25 cellular contexts compared by ENCODE assay signal in genomic region chr5:134957920-134958608, GRCh38. TPM values are rescaled to one million over a fixed set of nuclear protein-coding genes. Genes with fewer than 3 reads are reported as not detected.
A peak's percentile ranks its signal among the peaks of the same experiment; 100 is the strongest.
DNase-seq lines count a peak whose midpoint lies in the region; ATAC-seq and TF ChIP-seq lines count a peak whose summit lies in the region.
"Had no signal": no experiment of that assay in that cellular context is flagged by ENCODE, and none has a peak within 500 bp of the region (broad histone marks: within the 10 kb centered on the region; RNA-seq: fewer than 3 reads in every experiment).

No MANE protein-coding gene starts in this region.

- H3K27me3 Mint-ChIP-seq in activated CD8-positive, alpha-beta T cell treated with anti-CD3 and anti-CD28 coated beads for 36 hours = no peaks in the 10 kb centered on the region
- no peaks in the 10 kb centered on the region for H3K27me3 Mint-ChIP-seq in activated CD8-positive, alpha-beta T cell treated with anti-CD3 and anti-CD28 coated beads, Interleukin-2, amount 10 ng/mL, durations not matched to agents 7 days and 5 days (ENCODE audit: low read depth)
- H3K27me3 Mint-ChIP-seq: activated CD4-positive, alpha-beta T cell treated with anti-CD3 and anti-CD28 coated beads, Interleukin-2, amount 10 ng/mL, durations not matched to agents 7 days and 5 days; activated naive CD4-positive, alpha-beta T cell treated with anti-CD3 and anti-CD28 coated beads, Interleukin-2, amount 50 U/mL, for 24 hours; memory B cell; naive B cell had no signal

- no peaks in the 10 kb centered on the region for H3K27me3 ChIP-seq in psoas muscle (ENCODE audit: insufficient read depth in 3 of 3, low read length in 2 of 3)
- H3K27me3 ChIP-seq in body of pancreas = no peaks in the 10 kb centered on the region
- H3K27me3 ChIP-seq: ascending aorta, BE2C, dorsolateral prefrontal cortex, suprapubic skin had no signal

- POLR2A ChIA-PET in activated CD8-positive, alpha-beta T cell treated with anti-CD3 and anti-CD28 coated beads for 36 hours (lab: Charles Lee) = interaction anchor here (1.0 kb wide), 1 partner anchor 11 kb away, joined by 4 read pairs; no protein-coding TSS in a partner anchor
- POLR2A ChIA-PET in activated CD8-positive, alpha-beta T cell treated with anti-CD3 and anti-CD28 coated beads, Interleukin-2, amount 10 ng/mL, durations not matched to agents 7 days and 5 days (lab: Charles Lee) = no interaction called here

- 59 to 72% (median 70%) methylated on average over 4 of the region's 4 CpGs for WGBS in psoas muscle, 3 donors
- 84 to 86% methylated on average over 4 of the region's 4 CpGs for WGBS in body of pancreas, 2 donors

- no peak overlapping the region for H3K27ac Mint-ChIP-seq in activated CD8-positive, alpha-beta T cell treated with anti-CD3 and anti-CD28 coated beads for 36 hours
- no peak overlapping the region for H3K27ac Mint-ChIP-seq in activated CD8-positive, alpha-beta T cell treated with anti-CD3 and anti-CD28 coated beads, Interleukin-2, amount 10 ng/mL, durations not matched to agents 7 days and 5 days
- H3K27ac Mint-ChIP-seq: activated CD4-positive, alpha-beta T cell treated with anti-CD3 and anti-CD28 coated beads, Interleukin-2, amount 10 ng/mL, durations not matched to agents 7 days and 5 days; activated naive CD4-positive, alpha-beta T cell treated with anti-CD3 and anti-CD28 coated beads, Interleukin-2, amount 50 U/mL, for 24 hours; activated T-helper 1 cell treated with anti-CD3 and anti-CD28 coated beads, Interleukin-12 subunit alpha, Interleukin-12 subunit beta, Interleukin-2, Interleukin-4 antibody, amounts not matched to agents 30 ng/mL and 10 ng/mL and 1 ng/mL, durations not matched to agents 14 hours and 24 hours and 36 hours; HFFc6; memory B cell; naive B cell had no signal

- peak; percentile 60 for ATAC-seq in activated CD8-positive, alpha-beta T cell treated with anti-CD3 and anti-CD28 coated beads for 36 hours
- ATAC-seq in activated CD8-positive, alpha-beta T cell treated with anti-CD3 and anti-CD28 coated beads, Interleukin-2, amount 10 ng/mL, durations not matched to agents 7 days and 5 days = no peak
- ATAC-seq in esophagus mucosa (peak; percentile 31), psoas muscle (peak in 3 of 4 donors; percentile 48 to 64 (median 60)), body of pancreas (no peak)

- H3K4me1 ChIP-seq in psoas muscle (no peaks in the 10 kb centered on the region), body of pancreas (no peaks in the 10 kb centered on the region)
- H3K4me1 ChIP-seq: ascending aorta, BE2C, suprapubic skin had no signal

- H3K9me3 ChIP-seq in psoas muscle (peaks cover 13% of the 10 kb centered on the region), body of pancreas (no peaks in the 10 kb centered on the region)
- H3K9me3 ChIP-seq: BE2C, suprapubic skin had no signal

- H3K9me3 Mint-ChIP-seq in activated CD8-positive, alpha-beta T cell treated with anti-CD3 and anti-CD28 coated beads for 36 hours = peaks cover 5% of the 10 kb centered on the region
- peaks cover 10% of the 10 kb centered on the region for H3K9me3 Mint-ChIP-seq in activated CD8-positive, alpha-beta T cell treated with anti-CD3 and anti-CD28 coated beads, Interleukin-2, amount 10 ng/mL, durations not matched to agents 7 days and 5 days (ENCODE audit: insufficient read depth)

- peaks cover 2 to 22% of the 10 kb centered on the region in 2 donors for H3K36me3 ChIP-seq in psoas muscle (ENCODE audit: insufficient read depth in 1 of 2, low read depth in 1 of 2)
- H3K36me3 ChIP-seq in body of pancreas (replicated peaks in 1 of 2; ENCODE audit: insufficient read depth in 1 of 2, low read depth in 2 of 2) = peaks cover 0 to 2% of the 10 kb centered on the region in 2 donors
- H3K36me3 ChIP-seq: BE2C had no signal

- CTCF ChIA-PET in activated CD8-positive, alpha-beta T cell treated with anti-CD3 and anti-CD28 coated beads for 36 hours (lab: Charles Lee) = no interaction called here
- CTCF ChIA-PET in activated CD8-positive, alpha-beta T cell treated with anti-CD3 and anti-CD28 coated beads, Interleukin-2, amount 10 ng/mL, durations not matched to agents 7 days and 5 days (lab: Charles Lee) = no interaction called here

- no peaks in the 10 kb centered on the region for H3K4me1 Mint-ChIP-seq in activated CD8-positive, alpha-beta T cell treated with anti-CD3 and anti-CD28 coated beads for 36 hours (ENCODE audit: low read depth)
- H3K4me1 Mint-ChIP-seq in activated CD8-positive, alpha-beta T cell treated with anti-CD3 and anti-CD28 coated beads, Interleukin-2, amount 10 ng/mL, durations not matched to agents 7 days and 5 days (ENCODE audit: low read depth) = peaks cover 6% of the 10 kb centered on the region
- H3K4me1 Mint-ChIP-seq: memory B cell, naive B cell had no signal

- H3K4me3 ChIP-seq in psoas muscle = no peak overlapping the region
- no peak overlapping the region for H3K4me3 ChIP-seq in body of pancreas
- H3K4me3 ChIP-seq: ascending aorta, dorsolateral prefrontal cortex, suprapubic skin had no signal

- intact Hi-C loops in activated CD8-positive, alpha-beta T cell treated with anti-CD3 and anti-CD28 coated beads for 36 hours (cut with micrococcal nuclease) = no loop called here
- intact Hi-C loops in psoas muscle (cut with DNase I) = no loop called here
- intact Hi-C loops in body of pancreas (cut with DNase I) = no loop called here

- H3K36me3 Mint-ChIP-seq in activated CD8-positive, alpha-beta T cell treated with anti-CD3 and anti-CD28 coated beads for 36 hours (ENCODE audit: low read depth) = peaks cover 17% of the 10 kb centered on the region
- peaks cover 22% of the 10 kb centered on the region for H3K36me3 Mint-ChIP-seq in activated CD8-positive, alpha-beta T cell treated with anti-CD3 and anti-CD28 coated beads, Interleukin-2, amount 10 ng/mL, durations not matched to agents 7 days and 5 days (ENCODE audit: low read depth)

- H3K4me3 Mint-ChIP-seq in activated CD8-positive, alpha-beta T cell treated with anti-CD3 and anti-CD28 coated beads for 36 hours = no peak overlapping the region
- H3K4me3 Mint-ChIP-seq in activated CD8-positive, alpha-beta T cell treated with anti-CD3 and anti-CD28 coated beads, Interleukin-2, amount 10 ng/mL, durations not matched to agents 7 days and 5 days = no peak overlapping the region
- H3K4me3 Mint-ChIP-seq: activated CD4-positive, alpha-beta T cell treated with anti-CD3 and anti-CD28 coated beads, Interleukin-2, amount 10 ng/mL, durations not matched to agents 7 days and 5 days; activated naive CD4-positive, alpha-beta T cell treated with anti-CD3 and anti-CD28 coated beads, Interleukin-2, amount 50 U/mL, for 24 hours; activated T-helper 1 cell treated with anti-CD3 and anti-CD28 coated beads, Interleukin-12 subunit alpha, Interleukin-12 subunit beta, Interleukin-2, Interleukin-4 antibody, amounts not matched to agents 30 ng/mL and 10 ng/mL and 1 ng/mL, durations not matched to agents 14 hours and 24 hours and 36 hours; HFFc6; memory B cell; naive B cell had no signal

- peak; percentile 4 for DNase-seq in activated CD8-positive, alpha-beta T cell treated with anti-CD3 and anti-CD28 coated beads for 36 hours
- DNase-seq in activated CD8-positive, alpha-beta T cell treated with anti-CD3 and anti-CD28 coated beads, Interleukin-2, amount 10 ng/mL, durations not matched to agents 7 days and 5 days = no peak
- peak; percentile 23 for DNase-seq in NCI-H774 (lab: John Stamatoyannopoulos, UW)
- DNase-seq in psoas muscle = no peak
- no peak for DNase-seq in GF-D8 (lab: John Stamatoyannopoulos, UW)
- no peak for DNase-seq in NCI-H2107 treated with DMSO at 0.1 percent for 48 hours (lab: John Stamatoyannopoulos, UW; ENCODE audit: unreplicated experiment)
- no peak for DNase-seq in body of pancreas
- DNase-seq: activated CD4-positive, alpha-beta T cell treated with anti-CD3 and anti-CD28 coated beads, Interleukin-2, amount 10 ng/mL, durations not matched to agents 7 days and 5 days; BE2C; central memory CD4-positive, alpha-beta T cell; dorsolateral prefrontal cortex; KBM-7; MM.1S; naive B cell; NCI-H1417; NCI-H510A had no signal

- H3K27ac ChIP-seq in psoas muscle = no peak overlapping the region
- no peak overlapping the region for H3K27ac ChIP-seq in body of pancreas
- H3K27ac ChIP-seq: ascending aorta, dorsolateral prefrontal cortex, suprapubic skin had no signal

- TF ChIP-seq CTCF in activated CD8-positive, alpha-beta T cell treated with anti-CD3 and anti-CD28 coated beads for 36 hours (IDR thresholded peaks at IDR 0.05) = no peak
- TF ChIP-seq CTCF in psoas muscle (IDR thresholded peaks at IDR 0.05) (no peak), body of pancreas (IDR thresholded peaks at IDR 0.05) (no peak)

- TF ChIP-seq POLR2A in body of pancreas (IDR thresholded peaks at IDR 0.05) = no peak

RNA-seq across cellular contexts. Expression of gene CATSPER3, which starts 9.6 kb away (rescaled TPM):
- total RNA-seq in activated CD8-positive, alpha-beta T cell treated with anti-CD3 and anti-CD28 coated beads for 36 hours = under 1 TPM; 0.31 to 0.32 TPM
- under 1 TPM; 0.68 to 0.89 TPM for total RNA-seq in activated CD8-positive, alpha-beta T cell treated with anti-CD3 and anti-CD28 coated beads, Interleukin-2, amount 10 ng/mL, durations not matched to agents 7 days and 5 days
- total RNA-seq in esophagus mucosa (0.40 TPM), psoas muscle (1 to 10 TPM in 3 of 4 donors, under 1 TPM in 1; 0.79 to 1.8 (median 1.2) TPM), body of pancreas (under 1 TPM in 1 of 2 donors, not detected in 1; 0.52 TPM)
- 1 to 10 TPM in 2 of 3 donors, under 1 TPM in 1; 0.73 to 1.8 (median 1.8) TPM for polyA plus RNA-seq in psoas muscle
- total RNA-seq: ascending aorta, osteocyte, urinary bladder had no signal

RNA-seq across cellular contexts. Expression of gene PCBD2, which starts 53.1 kb away (rescaled TPM):
- 1 to 10 TPM; 8.1 to 8.8 TPM for total RNA-seq in activated CD8-positive, alpha-beta T cell treated with anti-CD3 and anti-CD28 coated beads for 36 hours
- 10 to 100 TPM; 11.3 to 14.4 TPM for total RNA-seq in activated CD8-positive, alpha-beta T cell treated with anti-CD3 and anti-CD28 coated beads, Interleukin-2, amount 10 ng/mL, durations not matched to agents 7 days and 5 days
- total RNA-seq in esophagus mucosa = 16.1 TPM
- 10 to 100 TPM; 23.8 to 29.9 (median 26.0) TPM for total RNA-seq in psoas muscle
- polyA plus RNA-seq in psoas muscle = 10 to 100 TPM in 2 of 3 donors, 1 to 10 TPM in 1; 8.9 to 21.1 (median 14.0) TPM
- 10 to 100 TPM in 1 of 2 donors, 1 to 10 TPM in 1; 9.9 to 15.8 TPM for total RNA-seq in body of pancreas

Comparison
In these comparisons a context has a peak if more than half of its experiments do, and no peak if none do; other contexts are left out.
1. ATAC-seq: peak in activated CD8-positive, alpha-beta T cell treated with anti-CD3 and anti-CD28 coated beads for 36 hours (single experiment), esophagus mucosa (single experiment) and psoas muscle (3 of 4); none in activated CD8-positive, alpha-beta T cell treated with anti-CD3 and anti-CD28 coated beads, Interleukin-2, amount 10 ng/mL, durations not matched to agents 7 days and 5 days (single experiment) and body of pancreas (single experiment).
2. DNase-seq: peak in activated CD8-positive, alpha-beta T cell treated with anti-CD3 and anti-CD28 coated beads for 36 hours (single experiment) and NCI-H774 (single experiment); none in activated CD8-positive, alpha-beta T cell treated with anti-CD3 and anti-CD28 coated beads, Interleukin-2, amount 10 ng/mL, durations not matched to agents 7 days and 5 days (single experiment), psoas muscle (0 of 2), GF-D8 (single experiment), NCI-H2107 treated with DMSO at 0.1 percent for 48 hours (single experiment) and body of pancreas (0 of 4).